Comparison of ENCODE assay signal across 24 cellular contexts in genomic region chr16:88305176-88305575, GRCh38.
DNase-seq lines count a peak whose midpoint lies in the region; ATAC-seq, FAIRE-seq and TF ChIP-seq lines count a peak whose summit lies in the region.
"Had no signal": no experiment of that assay in that cellular context is flagged by ENCODE, and none has a peak within 500 bp of the region (broad histone marks: within the 10 kb centered on the region; RNA-seq: fewer than 3 reads in every experiment).

No MANE protein-coding gene starts in this region.

- H3K4me1 ChIP-seq in SK-N-SH (ENCODE audit: control insufficient read depth in 1 of 2, insufficient read depth in 2 of 2, low read depth in 1 of 2, low read length in 1 of 2) (peaks cover 29 to 41% of the 10 kb centered on the region in 2 experiments; a peak in 3 of 4 replicates), GM12878 (ENCODE audit: control insufficient read depth, insufficient read depth, low read length) (no peaks in the 10 kb centered on the region), mesenchymal stem cell (ENCODE audit: control insufficient read depth, insufficient read depth, low read depth, low read length) (peaks cover 37% of the 10 kb centered on the region), uterus (peaks cover 7 to 30% of the 10 kb centered on the region in 2 donors), tibial artery (peaks cover 0 to 46% (median 24%) of the 10 kb centered on the region in 4 donors)

- no TSS peak for BruUV-seq in GM12878 (replicated peaks; lab: Mats Ljungman, UMichigan)

- intact Hi-C loops in GM12878 (cut with micrococcal nuclease; ENCODE audit: unreplicated experiment) = no loop called here
- intact Hi-C loops in uterus (cut with DNase I; ENCODE audit: low total_unique reads) = no loop called here
- intact Hi-C loops in tibial artery (cut with DNase I; ENCODE audit: low total_unique reads) = no loop called here

- H4K8ac ChIP-seq in mesenchymal stem cell (ENCODE audit: low read length) = peak overlapping the region; percentile 30

- H4K20me1 ChIP-seq in SK-N-SH (ENCODE audit: insufficient read depth) = no peaks in the 10 kb centered on the region
- no peaks in the 10 kb centered on the region for H4K20me1 ChIP-seq in GM12878 (ENCODE audit: control insufficient read depth, insufficient read depth)

- H2AFZ ChIP-seq in SK-N-SH (ENCODE audit: low read depth) = no peak overlapping the region
- H2AFZ ChIP-seq in GM12878 (ENCODE audit: control insufficient read depth, low read depth, low read length) = no peak overlapping the region
- H2AFZ ChIP-seq in mesenchymal stem cell (ENCODE audit: low read depth, low read length) = no peak overlapping the region

- H2AK5ac ChIP-seq in mesenchymal stem cell (ENCODE audit: low read length, severe bottlenecking) = no peak overlapping the region

- no peak for TF ChIP-seq RAD21 in SK-N-SH (IDR thresholded peaks at IDR 0.05; ENCODE audit: low read length)
- TF ChIP-seq RAD21 in GM12878 (IDR thresholded peaks at IDR 0.05; ENCODE audit: insufficient read depth, low read depth, low read length) = no peak

- H3K4me2 ChIP-seq in SK-N-SH (peak overlapping the region; percentile 72), GM12878 (ENCODE audit: control insufficient read depth, insufficient read depth) (no peak overlapping the region), mesenchymal stem cell (ENCODE audit: low read length, poor library complexity, severe bottlenecking) (no peak overlapping the region)
- H3K4me2 ChIP-seq: KMS-11 had no signal

- no peaks in the 10 kb centered on the region for H3K9me2 ChIP-seq in SK-N-SH

- RAD21 ChIA-PET in GM12878 (lab: Charles Lee; ENCODE audit: unreplicated experiment) = no interaction called here

- H2BK5ac ChIP-seq in mesenchymal stem cell (ENCODE audit: low read depth, low read length, poor library complexity, severe bottlenecking) = no peak overlapping the region

- H3K14ac ChIP-seq in mesenchymal stem cell (ENCODE audit: low read length in 2 of 2) = peak overlapping the region in 1 of 2 experiments; percentile 96

- POLR2A ChIA-PET in SK-N-SH (lab: Yijun Ruan, JAX) (no interaction called here), GM12878 (lab: Charles Lee) (no interaction called here)

- H2BK15ac ChIP-seq in mesenchymal stem cell (ENCODE audit: low read depth, poor library complexity, severe bottlenecking) = no peak overlapping the region

- H3F3A ChIP-seq in SK-N-SH (replicated peaks; ENCODE audit: insufficient read depth) = peaks cover 50% of the 10 kb centered on the region

- in situ Hi-C loops in GM12878 (cut with MboI) = no loop called here

- H3K79me1 ChIP-seq in mesenchymal stem cell (replicated peaks; ENCODE audit: low read length, poor library complexity, severe bottlenecking) = no peaks in the 10 kb centered on the region

- H3K18ac ChIP-seq in mesenchymal stem cell (ENCODE audit: low read depth in 1 of 2, low read length in 2 of 2) = peak overlapping the region; percentile 89 to 90

- CTCF ChIA-PET in SK-N-SH (lab: Yijun Ruan, JAX) = interaction anchor here (1.2 to 1.4 kb wide), 2 partner anchors 18 to 78 kb away, joined by 4 to 6 read pairs; partner anchors contain the start of gene ZNF469
- CTCF ChIA-PET in GM12878 (lab: Yijun Ruan, JAX) = no interaction called here

- peak overlapping the region; percentile 5 to 16 for H3K4ac ChIP-seq in mesenchymal stem cell (ENCODE audit: low read depth in 1 of 2, low read length in 2 of 2)

- DNase-seq in SK-N-SH (no peak), GM12878 (ENCODE audit: low read depth, low spot score) (no peak), mesenchymal stem cell (no peak), uterus (no peak), foreskin fibroblast (no peak), NCI-H345 (lab: John Stamatoyannopoulos, UW) (no peak), tibial artery (no peak)
- DNase-seq: activated CD4-positive, alpha-beta T cell treated with anti-CD3 and anti-CD28 coated beads for 48 hours; activated T-cell treated with anti-CD3 and anti-CD28 coated beads, Interleukin-2, amount 50 U/mL, for 4 hours; glutamatergic neuron; naive B cell; NCI-H1436 treated with DMSO at 0.1 percent for 48 hours; NCI-H2107; NCI-H510A; NK-92 treated with Interleukin-12 subunit alpha and Interleukin-12 subunit beta, amount 100 ng/mL, for 24 hours; stimulated activated CD4-positive, alpha-beta T cell treated with anti-CD3 and anti-CD28 coated beads, Interleukin-4, amount 100 ng/mL, for 4 hours; stimulated activated naive CD4-positive, alpha-beta T cell; T-helper 17 cell had no signal

- H3K27ac ChIP-seq in SK-N-SH (ENCODE audit: low read depth in 2 of 2, low read length in 1 of 2) = peak overlapping the region; percentile 72 to 99
- H3K27ac ChIP-seq in GM12878 (ENCODE audit: control insufficient read depth, insufficient read depth) = no peak overlapping the region
- peak overlapping the region; percentile 78 for H3K27ac ChIP-seq in mesenchymal stem cell (ENCODE audit: low read length, poor library complexity, severe bottlenecking)
- H3K27ac ChIP-seq in uterus = peak overlapping the region; percentile 75 to 81
- no peak overlapping the region for H3K27ac ChIP-seq in tibial artery
- H3K27ac ChIP-seq: 22Rv1, KMS-11 had no signal

- SMC1A ChIA-PET in GM12878 (lab: Charles Lee; ENCODE audit: uncharacterized antibody, unreplicated experiment) = no interaction called here

- H3K4me3 ChIP-seq in SK-N-SH (ENCODE audit: low read depth in 2 of 2, low read length in 1 of 2) (no peak overlapping the region), GM12878 (no peak overlapping the region), mesenchymal stem cell (ENCODE audit: insufficient read depth in 1 of 2, low read depth in 1 of 2, low read length in 2 of 2) (peak overlapping the region in 1 of 2 experiments; percentile 21), uterus (no peak overlapping the region), foreskin fibroblast (ENCODE audit: low read depth in 1 of 2, low read length in 2 of 2) (no peak overlapping the region), tibial artery (no peak overlapping the region)
- H3K4me3 ChIP-seq: coronary artery had no signal

- H3K36me3 ChIP-seq in SK-N-SH (replicated peaks in 1 of 2; ENCODE audit: control insufficient read depth in 1 of 2, insufficient read depth in 2 of 2, low read length in 1 of 2) = no peaks in the 10 kb centered on the region
- H3K36me3 ChIP-seq in GM12878 (ENCODE audit: control insufficient read depth in 2 of 2, insufficient read depth in 2 of 2, low read length in 1 of 2) = no peaks in the 10 kb centered on the region
- H3K36me3 ChIP-seq in mesenchymal stem cell (ENCODE audit: control insufficient read depth in 1 of 2, insufficient read depth in 2 of 2, low read depth in 1 of 2, low read length in 2 of 2) = no peaks in the 10 kb centered on the region
- H3K36me3 ChIP-seq in uterus = no peaks in the 10 kb centered on the region
- no peaks in the 10 kb centered on the region for H3K36me3 ChIP-seq in tibial artery

- TF ChIP-seq EP300 in SK-N-SH (IDR thresholded peaks at IDR 0.05; ENCODE audit: borderline replicate concordance in 1 of 2, low read depth in 1 of 2, low read length in 1 of 2) = no peak
- TF ChIP-seq EP300 in GM12878 (IDR thresholded peaks at IDR 0.05; ENCODE audit: borderline replicate concordance in 1 of 2, control insufficient read depth in 1 of 2, low read depth in 2 of 2, low read length in 2 of 2) = no peak

- no peak for FAIRE-seq in GM12878 (lab: Jason Lieb, UNC)
- FAIRE-seq: G401.6 had no signal

- H3K79me2 ChIP-seq in SK-N-SH (ENCODE audit: insufficient read depth) (no peaks in the 10 kb centered on the region), GM12878 (ENCODE audit: control insufficient read depth, insufficient read depth, low read length) (no peaks in the 10 kb centered on the region)

- H2BK120ac ChIP-seq in mesenchymal stem cell (ENCODE audit: low read depth, low read length) = peak overlapping the region; percentile 87

- WGBS in SK-N-SH (ENCODE audit: low lambda C conversion rate) = 96% methylated on average over 14 of the region's 14 CpGs
- 40% methylated on average over 14 of the region's 14 CpGs for WGBS in GM12878 (ENCODE audit: insufficient coverage, insufficient replicate concordance, low lambda C conversion rate, missing lambda C conversion rate)
- WGBS in mesenchymal stem cell = 96% methylated on average over 14 of the region's 14 CpGs

- H4K91ac ChIP-seq in mesenchymal stem cell (ENCODE audit: low read length) = peak overlapping the region; percentile 86

- H3K9ac ChIP-seq in SK-N-SH = peak overlapping the region; percentile 77
- H3K9ac ChIP-seq in GM12878 (ENCODE audit: control insufficient read depth, insufficient read depth, low read length) = no peak overlapping the region
- H3K9ac ChIP-seq in mesenchymal stem cell (ENCODE audit: low read length) = peak overlapping the region; percentile 70
- H3K9ac ChIP-seq: KMS-11 had no signal

- peak overlapping the region in 1 of 2 experiments; percentile 85 for H2BK12ac ChIP-seq in mesenchymal stem cell (ENCODE audit: low read length in 2 of 2)

- TF ChIP-seq POLR2A in GM12878 (IDR thresholded peaks at IDR 0.05; ENCODE audit: low read depth, low read length) (no peak), uterus (IDR thresholded peaks at IDR 0.05) (no peak)

- no peak overlapping the region for H3K23ac ChIP-seq in mesenchymal stem cell (ENCODE audit: low read length in 2 of 2)

- H3K27me3 ChIP-seq in SK-N-SH (ENCODE audit: insufficient read depth) (no peaks in the 10 kb centered on the region), GM12878 (replicated peaks in 1 of 2; ENCODE audit: control insufficient read depth in 2 of 2, insufficient read depth in 2 of 2, low read length in 1 of 2) (no peaks in the 10 kb centered on the region; a peak in 2 of 4 replicates), mesenchymal stem cell (ENCODE audit: control insufficient read depth in 1 of 2, insufficient read depth in 1 of 2, low read length in 2 of 2) (no peaks in the 10 kb centered on the region), uterus (no peaks in the 10 kb centered on the region), tibial artery (no peaks in the 10 kb centered on the region)

- no peaks in the 10 kb centered on the region for H3K9me3 ChIP-seq in SK-N-SH
- peaks cover 2% of the 10 kb centered on the region; the same call in 1 of the 3 replicates for H3K9me3 ChIP-seq in GM12878 (replicated peaks; ENCODE audit: control insufficient read depth, insufficient read depth, low read length)
- no peaks in the 10 kb centered on the region for H3K9me3 ChIP-seq in mesenchymal stem cell (ENCODE audit: control insufficient read depth, low read length)
- no peaks in the 10 kb centered on the region for H3K9me3 ChIP-seq in uterus
- no peaks in the 10 kb centered on the region for H3K9me3 ChIP-seq in tibial artery

- ATAC-seq in SK-N-SH treated with all-trans-retinoic acid at 6 μM for 48 hours = no peak
- no peak for ATAC-seq in GM12878
- ATAC-seq: activated T-cell treated with anti-CD3 and anti-CD28 coated beads, Interleukin-2, amount 50 U/mL, for 4 hours; Panc1; T-helper 17 cell had no signal

- TF ChIP-seq CTCF in SK-N-SH (IDR thresholded peaks at IDR 0.05) (no peak), GM12878 (IDR thresholded peaks at IDR 0.05 in 2 of 3, conservative IDR thresholded peaks at IDR 0.05 in 1 of 3; ENCODE audit: control insufficient read depth in 2 of 3, extremely low read depth in 1 of 3, insufficient read depth in 1 of 3, low read depth in 3 of 3, low read length in 3 of 3) (no peak), uterus (IDR thresholded peaks at IDR 0.05) (no peak), foreskin fibroblast (IDR thresholded peaks at IDR 0.05; ENCODE audit: low read depth, low read length) (no peak), tibial artery (IDR thresholded peaks at IDR 0.05) (no peak)

Comparison
In these comparisons a context has a peak if more than half of its experiments do, and no peak if none do; other contexts are left out.
1. H3K27ac ChIP-seq: peak in SK-N-SH (2 of 2), mesenchymal stem cell (single experiment) and uterus (2 of 2); none in GM12878 (single experiment) and tibial artery (0 of 2).